Comparison of ENCODE assay signal across 8 cellular contexts in genomic region chr12:70609739-70610491, GRCh38. TPM values are rescaled to one million over a fixed set of nuclear protein-coding genes. Genes with fewer than 3 reads are reported as not detected.
DNase-seq lines count a peak whose midpoint lies in the region; ATAC-seq and TF ChIP-seq lines count a peak whose summit lies in the region.

No MANE protein-coding gene starts in this region.

- DNase-seq in Ammon's horn (ENCODE audit: low spot score) = peak; percentile 10
- DNase-seq in activated B cell treated with CpG ODN at 0.5 μM for 24 hours = no peak
- peak in 32 of 42 donors; percentile 3 to 64 (median 16) for DNase-seq in head of caudate nucleus
- no peak for DNase-seq in omental fat pad (ENCODE audit: low spot score)
- DNase-seq in NK-92 treated with Interleukin-12 subunit alpha and Interleukin-12 subunit beta, amount 100 ng/mL, for 24 hours (lab: John Stamatoyannopoulos, UW) = no peak

- peaks cover 5% of the 10 kb centered on the region for H3K4me1 Mint-ChIP-seq in activated B cell treated with CpG ODN at 0.5 μM for 24 hours

- no peaks in the 10 kb centered on the region for H3K9me3 Mint-ChIP-seq in activated B cell treated with CpG ODN at 0.5 μM for 24 hours

- peaks cover 31% of the 10 kb centered on the region for H3K27me3 Mint-ChIP-seq in activated B cell treated with CpG ODN at 0.5 μM for 24 hours

- peak; percentile 52 for ATAC-seq in HG02678 (IDR thresholded peaks at IDR 0.05; ENCODE audit: unreplicated experiment)
- ATAC-seq in activated B cell treated with CpG ODN at 0.5 μM for 24 hours (ENCODE audit: low read depth) = no peak
- ATAC-seq in omental fat pad (ENCODE audit: low FRiP score) = peak; percentile 48
- ATAC-seq in HG02840 (IDR thresholded peaks at IDR 0.05; ENCODE audit: low FRiP score, unreplicated experiment) = no peak
- ATAC-seq in HG02938 (IDR thresholded peaks at IDR 0.05; ENCODE audit: unreplicated experiment) = no peak

- H3K36me3 Mint-ChIP-seq in activated B cell treated with CpG ODN at 0.5 μM for 24 hours (ENCODE audit: low read depth) = no peaks in the 10 kb centered on the region

- TF ChIP-seq CTCF in activated B cell treated with CpG ODN at 0.5 μM for 24 hours (IDR thresholded peaks at IDR 0.05) = no peak
- no peak for TF ChIP-seq CTCF in omental fat pad (IDR thresholded peaks at IDR 0.05)

- CTCF ChIA-PET in activated B cell treated with CpG ODN at 0.5 μM for 24 hours (lab: Charles Lee) = no interaction called here

- POLR2A ChIA-PET in activated B cell treated with CpG ODN at 0.5 μM for 24 hours (lab: Charles Lee) = no interaction called here

- intact Hi-C loops in activated B cell treated with CpG ODN at 0.5 μM for 24 hours (cut with micrococcal nuclease) = no loop called here
- intact Hi-C loops in head of caudate nucleus (cut with DNase I) = no loop called here

- H3K4me3 Mint-ChIP-seq in activated B cell treated with CpG ODN at 0.5 μM for 24 hours = peak overlapping the region; percentile 24

- no peak overlapping the region for H3K27ac Mint-ChIP-seq in activated B cell treated with CpG ODN at 0.5 μM for 24 hours

RNA-seq across cellular contexts. Expression of gene PTPRB, which starts 27.3 kb away (rescaled TPM):
- not detected in 2 replicates for total RNA-seq in activated B cell treated with CpG ODN at 0.5 μM for 24 hours
- total RNA-seq in omental fat pad = 100 to 1,000 TPM in 1 of 4 donors, 10 to 100 TPM in 3; 14.8 to 165 (median 55.6) TPM

Comparison
In these comparisons a context has a peak if more than half of its experiments do, and no peak if none do; other contexts are left out.
1. DNase-seq: peak in Ammon's horn (single experiment) and head of caudate nucleus (32 of 42); none in activated B cell treated with CpG ODN at 0.5 μM for 24 hours (single experiment), omental fat pad (single experiment) and NK-92 treated with Interleukin-12 subunit alpha and Interleukin-12 subunit beta, amount 100 ng/mL, for 24 hours (single experiment).
2. ATAC-seq: peak in HG02678 (single experiment) and omental fat pad (single experiment); none in activated B cell treated with CpG ODN at 0.5 μM for 24 hours (single experiment), HG02840 (single experiment) and HG02938 (single experiment).
3. RNA of gene PTPRB, which starts 27.3 kb away (total RNA-seq): 14.8 to 165 TPM in omental fat pad; not detected in activated B cell treated with CpG ODN at 0.5 μM for 24 hours; every median in the first group is over 10 times any median in the second.